ENCODE assay signal across 8 cellular contexts in genomic region chr2:2291500-2292260, GRCh38. TPM values are rescaled to one million over a fixed set of nuclear protein-coding genes. Genes with fewer than 3 reads are reported as not detected.
DNase-seq lines count a peak whose midpoint lies in the region; ATAC-seq and TF ChIP-seq lines count a peak whose summit lies in the region.

No MANE protein-coding gene starts in this region.

- ATAC-seq in left lung = peak; percentile 79
- ATAC-seq in HG02678 (IDR thresholded peaks at IDR 0.05; ENCODE audit: unreplicated experiment) = no peak

- H3K4me1 ChIP-seq in left lung = no peaks in the 10 kb centered on the region

- H3K36me3 ChIP-seq in left lung = no peaks in the 10 kb centered on the region

- peak; percentile 51 for TF ChIP-seq CTCF in LNCAP (IDR thresholded peaks at IDR 0.05)
- TF ChIP-seq CTCF in astrocyte of the cerebellum (IDR thresholded peaks at IDR 0.05; ENCODE audit: low read depth, low read length, missing control alignments) = peak; percentile 43
- TF ChIP-seq CTCF in left lung (IDR thresholded peaks at IDR 0.05) = peak in 1 of 2 donors; percentile 12

- H3K27ac ChIP-seq in left lung = no peak overlapping the region

- in situ Hi-C loops in astrocyte of the cerebellum (cut with HindIII; ENCODE audit: low sequenced_read_pairs) = no loop called here

- H3K4me3 ChIP-seq in astrocyte of the cerebellum (ENCODE audit: low read depth, low read length) = no peak overlapping the region
- H3K4me3 ChIP-seq in left lung = no peak overlapping the region

- no peaks in the 10 kb centered on the region for H3K9me3 ChIP-seq in left lung

- DNase-seq in AG20443 (ENCODE audit: low spot score) (peak; percentile 62), astrocyte of the cerebellum (ENCODE audit: low read depth) (no peak), left lung (peak in 1 of 2 donors; percentile 75), UCSD-AML1 (lab: John Stamatoyannopoulos, UW; ENCODE audit: unreplicated experiment) (no peak), germinal center (ENCODE audit: low spot score) (no peak)
- DNase-seq in stimulated activated CD4-positive, alpha-beta T cell treated with anti-CD3 and anti-CD28 coated beads, Interleukin-4, amount 100 ng/mL, for 4 hours = no peak

- peaks cover 0 to 27% of the 10 kb centered on the region in 2 donors for H3K27me3 ChIP-seq in left lung

- intact Hi-C loops in left lung (cut with DNase I) = no loop called here

RNA-seq across cellular contexts. Expression of gene MYT1L, which starts 39.4 kb away (rescaled TPM):
- not detected for total RNA-seq in left lung
